ENCODE assay signal across 20 cellular contexts in genomic region chr4:100087743-100088142, GRCh38.
A peak's percentile ranks its signal among the peaks of the same experiment; 100 is the strongest.
DNase-seq lines count a peak whose midpoint lies in the region; ATAC-seq and TF ChIP-seq lines count a peak whose summit lies in the region.
"Had no signal": no experiment of that assay in that cellular context is flagged by ENCODE, and none has a peak within 500 bp of the region (broad histone marks: within the 10 kb centered on the region; RNA-seq: fewer than 3 reads in every experiment).

No MANE protein-coding gene starts in this region.

- no peaks in the 10 kb centered on the region for H3K79me1 ChIP-seq in mesenchymal stem cell (replicated peaks; ENCODE audit: low read length, poor library complexity, severe bottlenecking)

- intact Hi-C loops in stomach (cut with DNase I; ENCODE audit: low total_unique reads), result no loop called here

- TF ChIP-seq POLR2A in stomach (IDR thresholded peaks at IDR 0.05), result no peak

- ATAC-seq in GM21515 (IDR thresholded peaks at IDR 0.05; ENCODE audit: unreplicated experiment) (no peak), HG02973 (IDR thresholded peaks at IDR 0.05; ENCODE audit: unreplicated experiment) (no peak)
- ATAC-seq: activated CD8-positive, alpha-beta memory T cell treated with anti-CD3 and anti-CD28 coated beads, Interleukin-2, amount 10 ng/mL, durations not matched to agents 7 days and 5 days; gastrocnemius medialis; GM12878; naive thymus-derived CD4-positive, alpha-beta T cell; SK-N-SH treated with all-trans-retinoic acid at 6 μM for 48 hours had no signal

- no peak overlapping the region for H2BK120ac ChIP-seq in mesenchymal stem cell (ENCODE audit: low read depth, low read length)

- no peak overlapping the region for H3K23ac ChIP-seq in mesenchymal stem cell (ENCODE audit: low read length in 2 of 2)

- TF ChIP-seq EP300 in stomach (IDR thresholded peaks at IDR 0.05), result no peak

- H2AFZ ChIP-seq in Loucy (ENCODE audit: low read length), result peak overlapping the region; percentile 32; the same call in 1 of the 2 replicates
- H2AFZ ChIP-seq in fibroblast of lung (ENCODE audit: low read length), result peak overlapping the region; percentile 9
- no peak overlapping the region for H2AFZ ChIP-seq in mesenchymal stem cell (ENCODE audit: low read depth, low read length)

- H3K27me3 ChIP-seq in Loucy (ENCODE audit: insufficient read depth, low read length, poor library complexity, severe bottlenecking) (no peaks in the 10 kb centered on the region), fibroblast of lung (ENCODE audit: control insufficient read depth, insufficient read depth, low read length) (no peaks in the 10 kb centered on the region), mesenchymal stem cell (ENCODE audit: control insufficient read depth in 1 of 2, insufficient read depth in 1 of 2, low read length in 2 of 2) (no peaks in the 10 kb centered on the region), stomach (no peaks in the 10 kb centered on the region)
- H3K27me3 ChIP-seq: gastrocnemius medialis had no signal

- H2BK15ac ChIP-seq in mesenchymal stem cell (ENCODE audit: low read depth, poor library complexity, severe bottlenecking), result no peak overlapping the region

- H4K8ac ChIP-seq in mesenchymal stem cell (ENCODE audit: low read length), result no peak overlapping the region

- H3K36me3 ChIP-seq in Loucy (ENCODE audit: insufficient read depth, low read length) (no peaks in the 10 kb centered on the region), fibroblast of lung (ENCODE audit: control insufficient read depth, insufficient read depth, low read length) (no peaks in the 10 kb centered on the region), mesenchymal stem cell (ENCODE audit: control insufficient read depth in 1 of 2, insufficient read depth in 2 of 2, low read depth in 1 of 2, low read length in 2 of 2) (no peaks in the 10 kb centered on the region), stomach (no peaks in the 10 kb centered on the region)
- H3K36me3 ChIP-seq: gastrocnemius medialis had no signal

- no peaks in the 10 kb centered on the region for H3K4me1 ChIP-seq in Loucy (ENCODE audit: insufficient read depth, low read length, poor library complexity, severe bottlenecking)
- no peaks in the 10 kb centered on the region for H3K4me1 ChIP-seq in fibroblast of lung (ENCODE audit: control insufficient read depth, extremely low read depth, insufficient read depth, low read length)
- H3K4me1 ChIP-seq in mesenchymal stem cell (ENCODE audit: control insufficient read depth, insufficient read depth, low read depth, low read length), result no peaks in the 10 kb centered on the region
- no peaks in the 10 kb centered on the region for H3K4me1 ChIP-seq in stomach
- H3K4me1 ChIP-seq: gastrocnemius medialis had no signal

- no peak for TF ChIP-seq CTCF in AG09319 (IDR thresholded peaks at IDR 0.05; ENCODE audit: low read depth, low read length)
- no peak for TF ChIP-seq CTCF in Loucy (conservative IDR thresholded peaks at IDR 0.05; ENCODE audit: low read length)
- TF ChIP-seq CTCF in fibroblast of lung (conservative IDR thresholded peaks at IDR 0.05 in 1 of 2, IDR thresholded peaks at IDR 0.05 in 1 of 2; ENCODE audit: low read depth in 1 of 2, low read length in 2 of 2), result no peak
- TF ChIP-seq CTCF in stomach (IDR thresholded peaks at IDR 0.05), result no peak

- no peak overlapping the region for H2AK5ac ChIP-seq in mesenchymal stem cell (ENCODE audit: low read length, severe bottlenecking)

- H3K79me2 ChIP-seq in Loucy (ENCODE audit: insufficient read depth, low read length), result no peaks in the 10 kb centered on the region
- H3K79me2 ChIP-seq in fibroblast of lung (ENCODE audit: control insufficient read depth, insufficient read depth, low read length), result no peaks in the 10 kb centered on the region

- H3K9me2 ChIP-seq in Loucy (replicated peaks; ENCODE audit: low read depth, low read length), result no peaks in the 10 kb centered on the region

- peak; percentile 8 for DNase-seq in AG09319 (ENCODE audit: extremely low read depth, low read depth)
- DNase-seq in fibroblast of lung (ENCODE audit: low read depth in 2 of 2), result peak in 1 of 2 donors; percentile 6
- no peak for DNase-seq in mesenchymal stem cell
- DNase-seq in stomach, result no peak
- no peak for DNase-seq in SHP77 treated with DMSO at 0.1 percent for 48 hours (lab: John Stamatoyannopoulos, UW)
- DNase-seq: activated CD8-positive, alpha-beta memory T cell treated with anti-CD3 and anti-CD28 coated beads, Interleukin-2, amount 10 ng/mL, durations not matched to agents 7 days and 5 days; activated naive CD8-positive, alpha-beta T cell treated with anti-CD3 and anti-CD28 coated beads for 36 hours; gastrocnemius medialis; Karpas-422; kidney glomerular epithelial cell; naive thymus-derived CD4-positive, alpha-beta T cell; NCI-H1092; NCI-H2029 treated with DMSO at 0.1 percent for 48 hours; NCI-H345 had no signal

- no peak overlapping the region for H3K27ac ChIP-seq in fibroblast of lung (ENCODE audit: insufficient read depth, low read length)
- no peak overlapping the region for H3K27ac ChIP-seq in mesenchymal stem cell (ENCODE audit: low read length, poor library complexity, severe bottlenecking)
- no peak overlapping the region for H3K27ac ChIP-seq in stomach
- H3K27ac ChIP-seq: gastrocnemius medialis had no signal

- H3K4ac ChIP-seq in mesenchymal stem cell (ENCODE audit: low read depth in 1 of 2, low read length in 2 of 2), result no peak overlapping the region

- H3F3A ChIP-seq in Loucy (ENCODE audit: low read depth), result no peaks in the 10 kb centered on the region

- H3K4me2 ChIP-seq in Loucy (ENCODE audit: low read depth, low read length, poor library complexity, severe bottlenecking) (no peak overlapping the region), fibroblast of lung (ENCODE audit: extremely low read depth, insufficient read depth, low read length) (no peak overlapping the region), mesenchymal stem cell (ENCODE audit: low read length, poor library complexity, severe bottlenecking) (no peak overlapping the region)

- no peak overlapping the region for H4K91ac ChIP-seq in mesenchymal stem cell (ENCODE audit: low read length)

- H4K20me1 ChIP-seq in Loucy (ENCODE audit: insufficient read depth, low read length, poor library complexity, severe bottlenecking), result no peaks in the 10 kb centered on the region
- no peaks in the 10 kb centered on the region for H4K20me1 ChIP-seq in fibroblast of lung (ENCODE audit: control insufficient read depth, extremely low read depth, insufficient read depth, low read length)

- H3K4me3 ChIP-seq in Loucy (ENCODE audit: low read length, poor library complexity, severe bottlenecking) (no peak overlapping the region), fibroblast of lung (replicated peaks in 1 of 4; ENCODE audit: control extremely low read depth in 1 of 4, insufficient read depth in 1 of 4, low read depth in 3 of 4, low read length in 4 of 4) (no peak overlapping the region), mesenchymal stem cell (ENCODE audit: insufficient read depth in 1 of 2, low read depth in 1 of 2, low read length in 2 of 2) (peak overlapping the region in 1 of 2 experiments; percentile 57), stomach (no peak overlapping the region)
- H3K4me3 ChIP-seq: coronary artery, gastrocnemius medialis, GM12878 had no signal

- no peak overlapping the region for H3K9ac ChIP-seq in Loucy (ENCODE audit: low read depth, low read length, poor library complexity, severe bottlenecking)
- H3K9ac ChIP-seq in fibroblast of lung (ENCODE audit: insufficient read depth, low read length), result no peak overlapping the region
- peak overlapping the region; percentile 81 for H3K9ac ChIP-seq in mesenchymal stem cell (ENCODE audit: low read length)

- H2BK5ac ChIP-seq in mesenchymal stem cell (ENCODE audit: low read depth, low read length, poor library complexity, severe bottlenecking), result no peak overlapping the region

- H3K18ac ChIP-seq in mesenchymal stem cell (ENCODE audit: low read depth in 1 of 2, low read length in 2 of 2), result no peak overlapping the region

- H2BK12ac ChIP-seq in mesenchymal stem cell (ENCODE audit: low read length in 2 of 2), result no peak overlapping the region

- H3K9me3 ChIP-seq in Loucy (ENCODE audit: insufficient read depth, low read depth, low read length) (no peaks in the 10 kb centered on the region), fibroblast of lung (ENCODE audit: control insufficient read depth, insufficient read depth, low read depth, low read length) (no peaks in the 10 kb centered on the region), mesenchymal stem cell (ENCODE audit: control insufficient read depth, low read length) (no peaks in the 10 kb centered on the region), stomach (no peaks in the 10 kb centered on the region)
- H3K9me3 ChIP-seq: gastrocnemius medialis had no signal

- WGBS in mesenchymal stem cell, result 95% methylated on average over 3 of the region's 3 CpGs
- WGBS in stomach, 5 donors, result 13 to 49% (median 35%) methylated on average over 3 of the region's 3 CpGs

- no peak overlapping the region for H3K14ac ChIP-seq in mesenchymal stem cell (ENCODE audit: low read length in 2 of 2)
